26 cellular contexts compared by ENCODE assay signal in genomic region chr5:120091376-120091948, GRCh38.
"Had no signal": no experiment of that assay in that cellular context is flagged by ENCODE, and none has a peak within 500 bp of the region (broad histone marks: within the 10 kb centered on the region; RNA-seq: fewer than 3 reads in every experiment).

No MANE protein-coding gene starts in this region.

- H3K9me3 ChIP-seq: colonic mucosa, pancreas, psoas muscle, stomach, thyroid gland, upper lobe of left lung, vagina had no signal

- H3K4me3 ChIP-seq: cardiac muscle cell, colonic mucosa, pancreas, psoas muscle, stomach, thyroid gland, upper lobe of left lung, vagina had no signal

- H3K27me3 ChIP-seq: cardiac muscle cell, colonic mucosa, pancreas, stomach, thyroid gland, upper lobe of left lung, vagina had no signal

- FAIRE-seq: endometrium, pancreas had no signal

- H3K4me1 ChIP-seq: colonic mucosa, psoas muscle, thyroid gland, upper lobe of left lung, vagina had no signal

- H3K36me3 ChIP-seq: cardiac muscle cell, colonic mucosa, pancreas, stomach, thyroid gland, upper lobe of left lung, vagina had no signal

- H3K27ac ChIP-seq: cardiac muscle cell, colonic mucosa, pancreas, psoas muscle, stomach, thyroid gland, upper lobe of left lung, vagina had no signal

- DNase-seq: activated B cell treated with CpG ODN at 0.5 μM for 24 hours; activated CD4-positive, alpha-beta T cell treated with anti-CD3 and anti-CD28 coated beads, Interleukin-2, amount 50 U/mL, for 1 hour; activated CD8-positive, alpha-beta T cell treated with anti-CD3 and anti-CD28 coated beads for 36 hours; activated naive CD4-positive, alpha-beta T cell; activated T-cell treated with anti-CD3 and anti-CD28 coated beads, Interleukin-2, amount 50 U/mL, for 48 hours; cerebellar nuclear complex; colonic mucosa; effector CD8-positive, alpha-beta T cell; erythroblast; islet precursor cell; left colon; midbrain; naive thymus-derived CD4-positive, alpha-beta T cell; pancreas; psoas muscle; stimulated activated CD4-positive, alpha-beta T cell treated with anti-CD3 and anti-CD28 coated beads, Interleukin-15, amount 100 ng/mL, for 24 hours; stimulated activated CD4-positive, alpha-beta T cell treated with anti-CD3 and anti-CD28 coated beads, Interleukin-2, amount 100 ng/mL, for 24 hours; stimulated activated naive B cell treated with anti-CD40 and anti-IgM and Interleukin-4, amounts not matched to agents 10 μg/mL and 1 μg/mL and 100 μg/mL, for 72 hours; stomach; T-cell; thyroid gland; upper lobe of left lung had no signal

- ATAC-seq: activated CD8-positive, alpha-beta T cell treated with anti-CD3 and anti-CD28 coated beads for 36 hours; activated naive CD4-positive, alpha-beta T cell treated with anti-CD3 and anti-CD28 coated beads, Interleukin-2, amount 50 U/mL, for 72 hours; left colon; naive thymus-derived CD4-positive, alpha-beta T cell; pancreas; psoas muscle; stimulated activated naive B cell treated with anti-CD40 and anti-IgM and Interleukin-4, amounts not matched to agents 10 μg/mL and 1 μg/mL and 100 μg/mL, for 72 hours; T-cell had no signal
